9 cellular contexts compared by ENCODE assay signal in genomic region chr4:82889287-82889686, GRCh38. TPM values are rescaled to one million over a fixed set of nuclear protein-coding genes. Genes with fewer than 3 reads are reported as not detected.
DNase-seq lines count a peak whose midpoint lies in the region; FAIRE-seq and TF ChIP-seq lines count a peak whose summit lies in the region.
"Had no signal": no experiment of that assay in that cellular context is flagged by ENCODE, and none has a peak within 500 bp of the region (broad histone marks: within the 10 kb centered on the region; RNA-seq: fewer than 3 reads in every experiment).

No MANE protein-coding gene starts in this region.

- H3K4me3 ChIP-seq in GM12864 (ENCODE audit: low read depth, low read length) (peak overlapping the region; percentile 92), PC-9 (peak overlapping the region; percentile 98), endothelial cell of umbilical vein (replicated peaks in 1 of 3; ENCODE audit: insufficient read depth in 1 of 3, low read depth in 1 of 3, low read length in 3 of 3) (peak overlapping the region; percentile 68 to 99 (median 68))

- H4K20me1 ChIP-seq in PC-9 (ENCODE audit: insufficient read depth) (peaks cover 25% of the 10 kb centered on the region), endothelial cell of umbilical vein (replicated peaks; ENCODE audit: control insufficient read depth, extremely low read depth, insufficient read depth, low read length) (peaks cover 11% of the 10 kb centered on the region)

- no TSS peak for BruUV-seq in PC-9 (replicated peaks; lab: Mats Ljungman, UMichigan)
- no TSS peak for BruUV-seq in endothelial cell of umbilical vein (replicated peaks; lab: Mats Ljungman, UMichigan)

- H3K9me2 ChIP-seq in PC-9 (ENCODE audit: insufficient read depth): no peaks in the 10 kb centered on the region

- peak overlapping the region; percentile 98 for H3K27ac Mint-ChIP-seq in progenitor cell of endocrine pancreas

- CTCF ChIA-PET in PC-9 (lab: Charles Lee) (no interaction called here), endothelial cell of umbilical vein (lab: Charles Lee) (interaction anchor here (0.6 to 2.4 kb wide), 6 partner anchors 9 to 393 kb away, joined by 3 to 10 read pairs (median 4); partner anchors contain the start of gene THAP9)

- intact Hi-C loops in PC-9 (cut with micrococcal nuclease; ENCODE audit: unreplicated experiment): no loop called here
- intact Hi-C loops in endothelial cell of umbilical vein (cut with micrococcal nuclease): no loop called here

- peaks cover 32% of the 10 kb centered on the region for H3F3A ChIP-seq in PC-9 (ENCODE audit: insufficient read depth, low read depth)

- H3K4me3 Mint-ChIP-seq in progenitor cell of endocrine pancreas (ENCODE audit: low read depth): peak overlapping the region; percentile 89

- no peaks in the 10 kb centered on the region for H3K9me3 Mint-ChIP-seq in progenitor cell of endocrine pancreas (ENCODE audit: low read depth)

- H3K27me3 Mint-ChIP-seq in progenitor cell of endocrine pancreas: no peaks in the 10 kb centered on the region

- H3K36me3 ChIP-seq in PC-9 (ENCODE audit: low read depth): peaks cover 13% of the 10 kb centered on the region; the same call in 1 of the 2 replicates
- H3K36me3 ChIP-seq in endothelial cell of umbilical vein (ENCODE audit: control insufficient read depth in 2 of 2, extremely low read depth in 1 of 2, insufficient read depth in 2 of 2, low read length in 2 of 2): peaks cover 5 to 14% of the 10 kb centered on the region in 2 experiments

- TF ChIP-seq CTCF in GM12864 (IDR thresholded peaks at IDR 0.05; ENCODE audit: low read depth, low read length, missing control alignments) (no peak), PC-9 (conservative IDR thresholded peaks at IDR 0.05) (no peak), endothelial cell of umbilical vein (IDR thresholded peaks at IDR 0.05; ENCODE audit: extremely low read depth in 1 of 2, insufficient read depth in 1 of 2, low read depth in 1 of 2, low read length in 2 of 2) (no peak), progenitor cell of endocrine pancreas (IDR thresholded peaks at IDR 0.05; ENCODE audit: unreplicated experiment) (no peak)

- H3K4me1 Mint-ChIP-seq in progenitor cell of endocrine pancreas (ENCODE audit: low read depth): peaks cover 53% of the 10 kb centered on the region

- H3K27me3 ChIP-seq in PC-9 (ENCODE audit: insufficient read depth, low read depth) (no peaks in the 10 kb centered on the region), endothelial cell of umbilical vein (ENCODE audit: control insufficient read depth in 2 of 2, insufficient read depth in 2 of 2, low read length in 2 of 2) (no peaks in the 10 kb centered on the region)

- POLR2A ChIA-PET in PC-9 (lab: Charles Lee; ENCODE audit: unreplicated experiment) (interaction anchor here (0.6 kb wide), 1 partner anchor 10 kb away, joined by 6 read pairs; no protein-coding TSS in a partner anchor), endothelial cell of umbilical vein (lab: Charles Lee) (interaction anchor here (0.7 kb wide), 1 partner anchor 278 kb away, joined by 7 read pairs; no protein-coding TSS in a partner anchor)

- TF ChIP-seq POLR2A in endothelial cell of umbilical vein (IDR thresholded peaks at IDR 0.05; ENCODE audit: low read depth, low read length): no peak

- H3K4me2 ChIP-seq in PC-9: peak overlapping the region; percentile 93
- peak overlapping the region; percentile 96 for H3K4me2 ChIP-seq in endothelial cell of umbilical vein (ENCODE audit: insufficient read depth, low read length)

- H2AFZ ChIP-seq in PC-9 (no peak overlapping the region), endothelial cell of umbilical vein (ENCODE audit: low read depth, low read length) (no peak overlapping the region)

- no peak for FAIRE-seq in endothelial cell of umbilical vein (lab: Jason Lieb, UNC)

- H3K4me1 ChIP-seq in PC-9 (replicated peaks; ENCODE audit: insufficient read depth): peaks cover 18% of the 10 kb centered on the region; the same call in 1 of the 2 replicates
- H3K4me1 ChIP-seq in endothelial cell of umbilical vein (ENCODE audit: control insufficient read depth, extremely low read depth, insufficient read depth, low read length): peaks cover 27% of the 10 kb centered on the region

- no peak for DNase-seq in GM12864 (ENCODE audit: low read depth)
- no peak for DNase-seq in PC-9
- no peak for DNase-seq in endothelial cell of umbilical vein (ENCODE audit: low read depth, low spot score)
- DNase-seq in progenitor cell of endocrine pancreas (ENCODE audit: low spot score, unreplicated experiment): no peak
- DNase-seq in LoVo (ENCODE audit: low spot score): no peak
- DNase-seq in hypothalamus (lab: John Stamatoyannopoulos, UW): no peak
- DNase-seq in iPS-NIHi7 (ENCODE audit: extremely low spot score): no peak
- no peak for DNase-seq in RPMI8226
- DNase-seq: NCI-H1436 treated with DMSO at 0.1 percent for 48 hours had no signal

- no peaks in the 10 kb centered on the region for H3K9me1 ChIP-seq in endothelial cell of umbilical vein (replicated peaks; ENCODE audit: control insufficient read depth, extremely low read depth, insufficient read depth, low read length)

- no peaks in the 10 kb centered on the region for H3K9me3 ChIP-seq in PC-9 (ENCODE audit: insufficient read depth, low read depth)
- H3K9me3 ChIP-seq in endothelial cell of umbilical vein (replicated peaks; ENCODE audit: control insufficient read depth, insufficient read depth, low read length): no peaks in the 10 kb centered on the region

- dilution Hi-C loops in endothelial cell of umbilical vein (cut with MboI; ENCODE audit: extremely low pct_ligation_motif_present, low sequenced_read_pairs): no loop called here

- peaks cover 6% of the 10 kb centered on the region for H3K36me3 Mint-ChIP-seq in progenitor cell of endocrine pancreas (ENCODE audit: insufficient read depth)

- H3K79me2 ChIP-seq in PC-9 (ENCODE audit: low read depth) (peaks cover 65% of the 10 kb centered on the region), endothelial cell of umbilical vein (ENCODE audit: control insufficient read depth, insufficient read depth, low read length) (peaks cover 70% of the 10 kb centered on the region)

- H3K27ac ChIP-seq in PC-9 (no peak overlapping the region), endothelial cell of umbilical vein (ENCODE audit: insufficient read depth, low read depth, low read length) (peak overlapping the region; percentile 89)

- peak overlapping the region; percentile 93 for H3K9ac ChIP-seq in endothelial cell of umbilical vein (replicated peaks; ENCODE audit: extremely low read depth, insufficient read depth, low read length)

TF ChIP-seq in endothelial cell of umbilical vein, 7 proteins besides CTCF, POLR2A, EP300 and RAD21:
- TF ChIP-seq MAX (IDR thresholded peaks at IDR 0.05; ENCODE audit: insufficient read depth, insufficient read length): no peak
- TF ChIP-seq FOS (IDR thresholded peaks at IDR 0.05; ENCODE audit: borderline replicate concordance, insufficient read depth, low read length): no peak
- no peak for TF ChIP-seq MYC (IDR thresholded peaks at IDR 0.05; ENCODE audit: low read depth, low read length)
- no peak for TF ChIP-seq GATA2 (IDR thresholded peaks at IDR 0.05; ENCODE audit: insufficient read depth, insufficient read length, low read depth, low read length)
- no peak for TF ChIP-seq EZH2 (IDR thresholded peaks at IDR 0.05; ENCODE audit: borderline replicate concordance, low read depth, low read length, severe bottlenecking)
- no peak for TF ChIP-seq JUN (IDR thresholded peaks at IDR 0.05; ENCODE audit: borderline replicate concordance, insufficient read depth, insufficient read length, low read depth)
- no peak for TF ChIP-seq POLR2AphosphoS5 (IDR thresholded peaks at IDR 0.05; ENCODE audit: insufficient read depth, low read depth, low read length)

RNA-seq across cellular contexts. Expression of gene SEC31A, which starts 1.7 kb away (rescaled TPM):
- 69.0 and 95.5 TPM in 2 replicates for total RNA-seq in PC-9 (2021)
- 290 and 301 TPM in 2 replicates for total RNA-seq in endothelial cell of umbilical vein
- polyA plus RNA-seq in endothelial cell of umbilical vein: 226 and 252 TPM in 2 replicates
- polyA plus RNA-seq in endothelial cell of umbilical vein (2011; cell fraction: cytosol; rRNA removed): 204 and 233 TPM in 2 replicates
- polyA plus RNA-seq in endothelial cell of umbilical vein (2011; cell fraction: nucleus; rRNA removed): 345 and 361 TPM in 2 replicates
- polyA plus RNA-seq in endothelial cell of umbilical vein (2012): 189 and 212 TPM in 2 replicates
- 442 and 462 TPM in 2 replicates for polyA minus RNA-seq in endothelial cell of umbilical vein
- polyA minus RNA-seq in endothelial cell of umbilical vein (2011; cell fraction: cytosol; rRNA and poly(A)+ RNA removed): 42.4 TPM
- polyA minus RNA-seq in endothelial cell of umbilical vein (2011; cell fraction: nucleus; rRNA and poly(A)+ RNA removed): 432 and 549 TPM in 2 replicates
- 233 and 250 TPM in 2 replicates for total RNA-seq in progenitor cell of endocrine pancreas

RNA-seq across cellular contexts. Expression of gene THAP9, which starts 11.2 kb away (rescaled TPM):
- total RNA-seq in PC-9 (2021) (3.4 and 3.5 TPM in 2 replicates), endothelial cell of umbilical vein (1.7 and 3.2 TPM in 2 replicates), progenitor cell of endocrine pancreas (10.5 and 14.0 TPM in 2 replicates)
- polyA plus RNA-seq in endothelial cell of umbilical vein: 0.86 and 0.99 TPM in 2 replicates
- polyA plus RNA-seq in endothelial cell of umbilical vein (2011; cell fraction: cytosol; rRNA removed): 1.3 and 1.6 TPM in 2 replicates
- polyA plus RNA-seq in endothelial cell of umbilical vein (2011; cell fraction: nucleus; rRNA removed): 2.2 and 2.8 TPM in 2 replicates
- polyA plus RNA-seq in endothelial cell of umbilical vein (2012): 1.7 TPM in 2 replicates
- 1.5 and 2.6 TPM in 2 replicates for polyA minus RNA-seq in endothelial cell of umbilical vein
- polyA minus RNA-seq in endothelial cell of umbilical vein (2011; cell fraction: cytosol; rRNA and poly(A)+ RNA removed): 4.3 TPM
- polyA minus RNA-seq in endothelial cell of umbilical vein (2011; cell fraction: nucleus; rRNA and poly(A)+ RNA removed): 4.3 and 5.3 TPM in 2 replicates
